In genomic region chr2:156322681-156323211, GRCh38 we compare ENCODE assay signal across 9 cellular contexts. TPM values are rescaled to one million over a fixed set of nuclear protein-coding genes. Genes with fewer than 3 reads are reported as not detected.
DNase-seq lines count a peak whose midpoint lies in the region; ATAC-seq, FAIRE-seq and TF ChIP-seq lines count a peak whose summit lies in the region.
"Had no signal": no experiment of that assay in that cellular context is flagged by ENCODE, and none has a peak within 500 bp of the region (broad histone marks: within the 10 kb centered on the region; RNA-seq: fewer than 3 reads in every experiment).

No MANE protein-coding gene starts in this region.

- H3K27ac ChIP-seq in dorsolateral prefrontal cortex (no peak overlapping the region), rectal smooth muscle tissue (ENCODE audit: low read depth, low read length) (no peak overlapping the region), aorta (ENCODE audit: low read depth in 1 of 2, low read length in 2 of 2) (no peak overlapping the region)
- H3K27ac ChIP-seq: epithelial cell of prostate had no signal

- 42 to 45% methylated on average over 26 of the region's 26 CpGs for WGBS in aorta, 2 donors

- H3K27me3 ChIP-seq in dorsolateral prefrontal cortex = peaks cover 0 to 61% (median 34%) of the 10 kb centered on the region in 45 donors
- peaks cover 17% of the 10 kb centered on the region for H3K27me3 ChIP-seq in rectal smooth muscle tissue (ENCODE audit: control insufficient read depth, insufficient read depth, low read length)
- no peaks in the 10 kb centered on the region for H3K27me3 ChIP-seq in aorta (ENCODE audit: control insufficient read depth in 1 of 2, insufficient read depth in 2 of 2, low read length in 1 of 2)

- intact Hi-C loops in dorsolateral prefrontal cortex (cut with DNase I) (no loop called here), aorta (cut with DNase I) (loop anchor here in 1 of 2 donors (5.0 kb wide), 1 partner anchor 80 kb away; no protein-coding TSS in a partner anchor)

- H3K4me1 ChIP-seq in rectal smooth muscle tissue (ENCODE audit: control insufficient read depth, insufficient read depth, low read length) (peaks cover 3% of the 10 kb centered on the region), aorta (ENCODE audit: control insufficient read depth in 1 of 2, insufficient read depth in 2 of 2, low read length in 2 of 2) (no peaks in the 10 kb centered on the region)

- TF ChIP-seq CTCF in dorsolateral prefrontal cortex (IDR thresholded peaks at IDR 0.05 in 54 of 56, conservative IDR thresholded peaks at IDR 0.05 in 2 of 56; ENCODE audit: low read depth in 1 of 56, partially characterized antibody in 56 of 56) = no peak

- no peaks in the 10 kb centered on the region for H3K36me3 ChIP-seq in rectal smooth muscle tissue (ENCODE audit: control insufficient read depth, insufficient read depth, low read length)
- peaks cover 0 to 3% of the 10 kb centered on the region in 2 donors for H3K36me3 ChIP-seq in aorta (ENCODE audit: control insufficient read depth in 1 of 2, insufficient read depth in 2 of 2, low read length in 1 of 2)

- ATAC-seq in GM19025 (IDR thresholded peaks at IDR 0.05; ENCODE audit: low read depth, unreplicated experiment) = peak; percentile 8
- ATAC-seq in HG02884 (IDR thresholded peaks at IDR 0.05; ENCODE audit: unreplicated experiment) = peak; percentile 27
- no peak for ATAC-seq in aorta (ENCODE audit: low FRiP score)

- no peak for FAIRE-seq in GM12891 (lab: Jason Lieb, UNC)

- DNase-seq in dorsolateral prefrontal cortex = no peak
- no peak for DNase-seq in aorta
- no peak for DNase-seq in effector CD8-positive, alpha-beta T cell (lab: John Stamatoyannopoulos, UW)
- DNase-seq in DMS153 (lab: John Stamatoyannopoulos, UW) = no peak
- DNase-seq in GM12891 (ENCODE audit: insufficient read length, low spot score) = no peak

- no peak for TF ChIP-seq POLR2A in GM12891 (IDR thresholded peaks at IDR 0.05; ENCODE audit: low read depth, low read length)

- H3K4me3 ChIP-seq in dorsolateral prefrontal cortex (peak overlapping the region in 31 of 59 donors; percentile 7 to 69 (median 56)), rectal smooth muscle tissue (ENCODE audit: low read length) (peak overlapping the region; percentile 67), aorta (ENCODE audit: low read length in 2 of 2) (no peak overlapping the region)

- H3K9me3 ChIP-seq in aorta (ENCODE audit: control insufficient read depth, low read length) = no peaks in the 10 kb centered on the region

- H3K9ac ChIP-seq in rectal smooth muscle tissue (ENCODE audit: low read length) = no peak overlapping the region

TF ChIP-seq in GM12891, 5 proteins besides CTCF, POLR2A, EP300 and RAD21:
- TF ChIP-seq POLR2AphosphoS5 (IDR thresholded peaks at IDR 0.05; ENCODE audit: low read depth, low read length) = no peak
- no peak for TF ChIP-seq PAX5 (IDR thresholded peaks at IDR 0.05; ENCODE audit: insufficient read depth, low read length, severe bottlenecking)
- TF ChIP-seq TAF1 (IDR thresholded peaks at IDR 0.05; ENCODE audit: low read depth, low read length) = no peak
- TF ChIP-seq POU2F2 (IDR thresholded peaks at IDR 0.05; ENCODE audit: low read depth, low read length) = no peak
- no peak for TF ChIP-seq SPI1 (IDR thresholded peaks at IDR 0.05; ENCODE audit: low read depth, low read length)

RNA-seq across cellular contexts. Expression of gene NR4A2, which starts 9.8 kb away (rescaled TPM):
- 10 to 100 TPM in 72 of 120 experiments, 1 to 10 TPM in 48; 2.4 to 40.3 (median 11.4) TPM for total RNA-seq in dorsolateral prefrontal cortex
- 10 to 100 TPM; 10.4 to 62.0 TPM for total RNA-seq in aorta
- 10 to 100 TPM in 1 of 2 donors, 1 to 10 TPM in 1; 5.8 to 29.2 TPM for polyA plus RNA-seq in aorta
- polyA plus RNA-seq in GM12891 (2012; ENCODE audit: low read depth, missing spikeins) = 2.4 TPM

Comparison
In these comparisons a context has a peak if more than half of its experiments do, and no peak if none do; other contexts are left out.
1. H3K4me3 ChIP-seq: peak in dorsolateral prefrontal cortex (31 of 59) and rectal smooth muscle tissue (single experiment); none in aorta (0 of 2).